ENCODE assay signal across 7 cellular contexts in the genomic region with DNA sequence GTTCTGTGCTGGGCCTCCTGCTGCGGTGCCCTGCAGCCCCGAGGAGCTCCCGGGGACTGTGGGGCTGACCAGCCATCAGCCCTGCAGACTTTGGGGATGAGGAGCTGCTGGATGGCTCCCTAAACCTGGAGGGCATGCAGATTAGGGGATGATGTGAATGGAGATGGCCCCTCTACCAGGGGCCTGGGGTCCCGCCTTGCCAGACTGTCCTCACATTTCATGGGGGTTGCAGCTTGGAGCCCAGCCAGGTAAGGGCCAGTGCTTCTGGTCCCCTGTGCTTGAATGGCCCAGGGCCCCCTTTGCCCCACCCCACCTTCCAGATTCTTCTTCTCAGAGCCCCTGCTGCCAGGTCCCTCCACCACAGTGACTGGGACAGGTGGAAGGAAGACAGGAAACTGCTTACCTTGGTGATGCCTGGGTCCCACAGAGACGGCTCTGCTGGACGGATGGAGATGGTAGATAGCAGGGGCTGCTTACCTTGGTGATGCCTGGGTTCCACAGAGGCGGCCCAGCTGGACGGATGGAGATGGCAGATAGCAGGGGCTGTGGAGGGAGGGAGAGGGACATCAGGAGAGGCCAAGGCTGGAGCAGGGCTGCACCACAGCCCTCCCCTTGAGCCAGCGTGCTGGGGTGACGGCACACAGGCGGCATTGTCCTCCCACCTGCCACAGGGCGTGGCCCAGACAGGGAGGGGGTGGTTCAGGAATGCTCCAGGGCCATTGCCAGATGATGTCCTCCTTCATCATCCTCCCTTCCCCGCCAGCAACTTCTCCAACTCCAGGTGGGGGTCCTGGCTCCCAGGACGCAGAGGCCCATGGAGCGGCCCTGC. TPM values are rescaled to one million over a fixed set of nuclear protein-coding genes. Genes with fewer than 3 reads are reported as not detected.
DNase-seq lines count a peak whose midpoint lies in the region; ATAC-seq and TF ChIP-seq lines count a peak whose summit lies in the region.

TSS of gene SPTBN5 (minus strand) at position 632 of the 829 bp plus-strand sequence. CDS start at position 76, 556 bp downstream.

- TF ChIP-seq CTCF in GM20000 (IDR thresholded peaks at IDR 0.05; ENCODE audit: extremely low read depth, missing control alignments) (no peak), VCaP (conservative IDR thresholded peaks at IDR 0.05) (no peak), fibroblast of villous mesenchyme (IDR thresholded peaks at IDR 0.05; ENCODE audit: insufficient read depth, low read depth, low read length) (no peak), hepatocyte (IDR thresholded peaks at IDR 0.05; ENCODE audit: poor library complexity) (no peak)

- H3K27ac ChIP-seq in VCaP (peak within 1 kb of the TSS; percentile 19; the same call in 1 of the 2 replicates), hepatocyte (no peak within 1 kb of the TSS)

- peak within 1 kb of the TSS; percentile 45 to 83 for H3K4me3 Mint-ChIP-seq in stimulated activated naive CD8-positive, alpha-beta T cell treated with anti-CD3 and anti-CD28 coated beads, Interleukin-15, amount 100 ng/mL, for 72 hours

- H3K4me3 ChIP-seq in fibroblast of villous mesenchyme (ENCODE audit: low read depth, low read length) (peak within 1 kb of the TSS; percentile 12), hepatocyte (no peak within 1 kb of the TSS)

- H3K27me3 ChIP-seq in hepatocyte, result no peaks in the 10 kb centered on the region

- H3K4me1 Mint-ChIP-seq in stimulated activated naive CD8-positive, alpha-beta T cell treated with anti-CD3 and anti-CD28 coated beads, Interleukin-15, amount 100 ng/mL, for 72 hours, result peaks cover 50% of the 10 kb centered on the region

- DNase-seq in GM20000 (ENCODE audit: low spot score), result peak; percentile 15
- DNase-seq in fibroblast of villous mesenchyme (ENCODE audit: low read depth), result no peak
- DNase-seq in stimulated activated naive CD8-positive, alpha-beta T cell treated with anti-CD3 and anti-CD28 coated beads, Interleukin-15, amount 100 ng/mL, for 72 hours, result no peak
- no peak for DNase-seq in hepatocyte (ENCODE audit: low spot score)
- DNase-seq in NCI-H446 (lab: John Stamatoyannopoulos, UW), result no peak
- DNase-seq in OCI-M2 (lab: John Stamatoyannopoulos, UW; ENCODE audit: unreplicated experiment), result no peak

- WGBS in hepatocyte (ENCODE audit: low lambda C conversion rate, missing lambda C conversion rate), result 91% methylated on average over 15 of the region's 15 CpGs

- no peaks in the 10 kb centered on the region for H3K9me3 ChIP-seq in hepatocyte (ENCODE audit: low read depth)

- no peaks in the 10 kb centered on the region for H3K36me3 ChIP-seq in hepatocyte (replicated peaks; ENCODE audit: insufficient read depth, low read depth)

- H4K20me1 ChIP-seq in hepatocyte (ENCODE audit: insufficient read depth, poor library complexity, severe bottlenecking), result no peaks in the 10 kb centered on the region

- peak within 1 kb of the TSS in 1 of 2 donors; percentile 93 for H3K27ac Mint-ChIP-seq in stimulated activated naive CD8-positive, alpha-beta T cell treated with anti-CD3 and anti-CD28 coated beads, Interleukin-15, amount 100 ng/mL, for 72 hours

- peaks cover 11% of the 10 kb centered on the region for H3K4me1 ChIP-seq in hepatocyte (ENCODE audit: insufficient read depth)

- H3K79me2 ChIP-seq in hepatocyte, result no peaks in the 10 kb centered on the region

- no peak within 1 kb of the TSS for H2AFZ ChIP-seq in hepatocyte

- no peaks in the 10 kb centered on the region for H3K27me3 Mint-ChIP-seq in stimulated activated naive CD8-positive, alpha-beta T cell treated with anti-CD3 and anti-CD28 coated beads, Interleukin-15, amount 100 ng/mL, for 72 hours

- H3K4me2 ChIP-seq in hepatocyte, result no peak within 1 kb of the TSS

- H3K9me2 ChIP-seq in hepatocyte (replicated peaks; ENCODE audit: insufficient read depth), result no peaks in the 10 kb centered on the region

- H3K9me3 Mint-ChIP-seq in stimulated activated naive CD8-positive, alpha-beta T cell treated with anti-CD3 and anti-CD28 coated beads, Interleukin-15, amount 100 ng/mL, for 72 hours, result no peaks in the 10 kb centered on the region

- ATAC-seq in stimulated activated naive CD8-positive, alpha-beta T cell treated with anti-CD3 and anti-CD28 coated beads, Interleukin-15, amount 100 ng/mL, for 72 hours, result no peak

RNA-seq across cellular contexts. Expression of gene SPTBN5, which starts in this region (rescaled TPM):
- total RNA-seq in fibroblast of villous mesenchyme, result 0.32 and 0.43 TPM in 2 replicates
- total RNA-seq in hepatocyte, result 1.7 and 2.0 TPM in 2 replicates
- 1.9 and 2.6 TPM in 2 replicates for polyA plus RNA-seq in hepatocyte
